ENCODE assay signal across 3 cellular contexts in the genomic region with DNA sequence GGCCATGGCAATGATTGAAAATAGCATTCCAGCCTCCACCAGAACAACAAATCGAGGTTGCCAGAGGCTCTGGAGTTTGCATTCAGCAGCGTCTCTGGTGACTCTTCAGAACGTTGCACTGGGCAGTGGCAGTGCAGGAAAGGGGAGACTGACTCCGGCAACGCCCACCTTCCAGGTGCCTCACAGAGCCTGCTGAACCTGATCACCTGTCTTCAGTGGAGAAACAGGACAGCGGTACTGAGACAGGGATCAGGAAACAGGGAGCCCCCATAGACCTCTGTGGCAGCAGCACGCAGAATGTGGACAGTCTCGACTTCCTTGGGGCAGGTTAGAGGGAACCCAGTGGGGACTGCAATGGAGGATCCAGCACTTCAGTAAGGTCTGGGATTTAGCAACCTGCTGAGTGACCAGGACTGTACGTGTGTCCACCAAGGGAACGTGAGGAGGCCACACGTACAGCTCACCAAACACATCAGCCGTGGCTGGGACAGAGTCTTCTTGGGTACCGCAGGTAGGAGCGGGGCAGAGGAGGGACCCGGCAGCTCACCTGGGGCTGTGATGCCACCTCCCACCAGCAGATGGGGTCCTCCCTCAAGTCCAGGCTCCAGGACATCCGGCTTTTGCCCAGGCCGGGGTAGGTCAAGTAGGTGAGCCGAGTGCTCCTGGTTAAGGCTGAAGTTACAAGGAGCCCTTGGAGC.
TF ChIP-seq lines count a peak whose summit lies in the region.

No MANE protein-coding gene starts in this region.

TF ChIP-seq in A549, 52 proteins besides CTCF, POLR2A, EP300 and RAD21 (continues in another document):
- no peak for TF ChIP-seq EHMT2 (IDR thresholded peaks at IDR 0.05; ENCODE audit: low read depth)
- TF ChIP-seq MAFK (IDR thresholded peaks at IDR 0.05; ENCODE audit: partially characterized antibody) = no peak
- TF ChIP-seq REST (IDR thresholded peaks at IDR 0.05) = no peak
- no peak for TF ChIP-seq ZNF302 (CRISPR knock-in tag; IDR thresholded peaks at IDR 0.05)
- TF ChIP-seq HMGXB4 (CRISPR knock-in tag; IDR thresholded peaks at IDR 0.05; ENCODE audit: borderline replicate concordance) = no peak
- no peak for TF ChIP-seq E2F6 (IDR thresholded peaks at IDR 0.05; ENCODE audit: borderline replicate concordance, low read depth)
- no peak for TF ChIP-seq EHF (CRISPR knock-in tag; IDR thresholded peaks at IDR 0.05)
- TF ChIP-seq FOSL2 (IDR thresholded peaks at IDR 0.05) = no peak
- no peak for TF ChIP-seq FOSL2 (CRISPR knock-in tag; IDR thresholded peaks at IDR 0.05)
- no peak for TF ChIP-seq ZSCAN20 (CRISPR knock-in tag; IDR thresholded peaks at IDR 0.05)
- TF ChIP-seq MAX (IDR thresholded peaks at IDR 0.05) = no peak
- no peak for TF ChIP-seq NPAS2 (CRISPR knock-in tag; IDR thresholded peaks at IDR 0.05; ENCODE audit: borderline replicate concordance)
- TF ChIP-seq MAZ (IDR thresholded peaks at IDR 0.05; ENCODE audit: borderline replicate concordance, low read depth, low read length) = no peak
- TF ChIP-seq POLR2AphosphoS2 (conservative IDR thresholded peaks at IDR 0.05; ENCODE audit: low read length) = no peak

TF ChIP-seq in H1, 55 proteins besides CTCF, POLR2A, EP300 and RAD21 (continues in another document):
- TF ChIP-seq KDM1A (IDR thresholded peaks at IDR 0.05; ENCODE audit: borderline replicate concordance, low read length) (no peak), RFX5 (IDR thresholded peaks at IDR 0.05; ENCODE audit: borderline replicate concordance, low read depth, low read length) (no peak), SP2 (IDR thresholded peaks at IDR 0.05; ENCODE audit: low read length) (no peak), HDAC6 (IDR thresholded peaks at IDR 0.05; ENCODE audit: low read depth, low read length) (no peak), SIX5 (IDR thresholded peaks at IDR 0.05; ENCODE audit: low read depth, low read length) (no peak), BACH1 (IDR thresholded peaks at IDR 0.05; ENCODE audit: low read length) (no peak), SAP30 (IDR thresholded peaks at IDR 0.05; ENCODE audit: insufficient read depth, insufficient replicate concordance, low read length) (no peak), RNF2 (IDR thresholded peaks at IDR 0.05; ENCODE audit: borderline replicate concordance, low read depth, low read length, missing control alignments, poor library complexity, severe bottlenecking) (no peak), EZH2 (IDR thresholded peaks at IDR 0.05; ENCODE audit: low read depth, low read length, severe bottlenecking) (no peak), CBX8 (IDR thresholded peaks at IDR 0.05; ENCODE audit: borderline replicate concordance, low read depth, low read length) (no peak), CHD7 (IDR thresholded peaks at IDR 0.05; ENCODE audit: insufficient replicate concordance, low read length) (no peak), SIRT6 (IDR thresholded peaks at IDR 0.05; ENCODE audit: low read length) (no peak), HDAC2 (IDR thresholded peaks at IDR 0.05; ENCODE audit: borderline replicate concordance in 1 of 2, low read depth in 2 of 2, low read length in 2 of 2) (no peak), POU5F1 (IDR thresholded peaks at IDR 0.05; ENCODE audit: low read depth, low read length) (no peak)

TF ChIP-seq in neural cell, 6 proteins besides CTCF, POLR2A, EP300 and RAD21:
- no peak for TF ChIP-seq REST (IDR thresholded peaks at IDR 0.05; ENCODE audit: borderline replicate concordance)
- TF ChIP-seq POLR2AphosphoS5 (IDR thresholded peaks at IDR 0.05) = no peak
- TF ChIP-seq SMC3 (conservative IDR thresholded peaks at IDR 0.05; ENCODE audit: poor library complexity) = peak; percentile 16
